9 cellular contexts compared by ENCODE assay signal in the genomic region with DNA sequence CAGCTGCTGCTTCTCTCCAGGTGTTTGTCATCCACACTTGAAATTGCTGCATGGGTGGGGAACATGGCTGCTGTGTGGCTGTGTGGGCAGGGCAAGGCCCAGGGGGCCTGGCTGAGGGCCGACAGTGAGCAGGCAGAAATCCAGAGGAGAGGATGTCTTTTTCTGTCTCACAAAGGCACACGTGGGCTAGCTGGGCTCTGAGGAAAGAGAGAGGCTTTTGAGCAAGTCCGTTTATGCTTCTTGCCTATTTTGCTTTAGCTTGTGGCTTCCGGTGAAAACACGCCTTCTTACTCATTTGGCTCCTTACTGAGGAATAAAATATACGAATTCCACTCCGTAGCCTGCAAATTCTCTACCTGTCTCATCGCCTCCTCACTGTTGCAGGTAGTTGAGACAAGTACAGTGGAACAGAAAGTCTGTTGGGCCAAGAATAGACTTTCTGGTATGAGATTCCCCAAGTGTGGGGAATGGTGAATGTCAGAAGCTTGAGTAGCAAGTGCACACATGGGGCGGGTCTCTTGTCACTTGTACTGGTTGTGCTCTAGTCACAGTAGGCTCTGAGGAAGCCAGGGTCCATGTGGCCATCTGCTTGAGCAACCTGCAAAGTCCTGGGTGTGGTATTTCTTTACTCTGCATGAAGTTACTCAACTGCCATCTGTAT. TPM values are rescaled to one million over a fixed set of nuclear protein-coding genes. Genes with fewer than 3 reads are reported as not detected.
DNase-seq lines count a peak whose midpoint lies in the region; ATAC-seq and TF ChIP-seq lines count a peak whose summit lies in the region.
"Had no signal": no experiment of that assay in that cellular context is flagged by ENCODE, and none has a peak within 500 bp of the region (broad histone marks: within the 10 kb centered on the region; RNA-seq: fewer than 3 reads in every experiment).

No MANE protein-coding gene starts in this region.

- no peak for TF ChIP-seq POLR2A in vagina (IDR thresholded peaks at IDR 0.05)

- peaks cover 40% of the 10 kb centered on the region for H3K4me1 ChIP-seq in vagina

- no peaks in the 10 kb centered on the region for H3K9me3 ChIP-seq in vagina

- peak overlapping the region; percentile 45 for H3K4me3 Mint-ChIP-seq in activated T-helper 17 cell treated with anti-CD3 and anti-CD28 coated beads, Interleukin-2, amount 50 U/mL, for 72 hours

- no peaks in the 10 kb centered on the region for H3K27me3 ChIP-seq in vagina

- H3K36me3 Mint-ChIP-seq in activated T-helper 17 cell treated with anti-CD3 and anti-CD28 coated beads, Interleukin-2, amount 50 U/mL, for 72 hours (ENCODE audit: low read depth): peaks cover 5% of the 10 kb centered on the region

- H3K4me3 ChIP-seq in vagina: no peak overlapping the region

- no peaks in the 10 kb centered on the region for H3K36me3 ChIP-seq in vagina

- DNase-seq in stimulated activated CD4-positive, alpha-beta T cell treated with anti-CD3 and anti-CD28 coated beads, Interleukin-2, amount 100 ng/mL, for 24 hours: peak; percentile 21 to 28
- DNase-seq in stimulated activated CD4-positive, alpha-beta T cell treated with anti-CD3 and anti-CD28 coated beads, Interleukin-4, amount 100 ng/mL, for 4 hours: no peak
- DNase-seq in left colon (peak in 1 of 2 donors; percentile 65), vagina (ENCODE audit: extremely low spot score in 2 of 2) (no peak), islet precursor cell (no peak), HK-2 (ENCODE audit: unreplicated experiment) (no peak), AG08395 (ENCODE audit: low spot score) (no peak)
- DNase-seq: DMS79 treated with DMSO at 0.1 percent for 48 hours had no signal

- intact Hi-C loops in left colon (cut with DNase I, micrococcal nuclease): loop anchor here in 1 of 2 donors (5.0 to 10.0 kb wide), 2 partner anchors 51 to 139 kb away; a partner anchor contains a TSS
- intact Hi-C loops in vagina (cut with DNase I): loop anchor here (5.0 to 10.0 kb wide), 2 partner anchors 51 to 139 kb away; a partner anchor contains a TSS

- peak; percentile 78 for ATAC-seq in activated T-helper 17 cell treated with anti-CD3 and anti-CD28 coated beads, Interleukin-2, amount 50 U/mL, for 72 hours (replicated peaks)
- peak; percentile 74 for ATAC-seq in left colon

- peak overlapping the region; percentile 40 for H3K27ac Mint-ChIP-seq in activated T-helper 17 cell treated with anti-CD3 and anti-CD28 coated beads, Interleukin-2, amount 50 U/mL, for 72 hours

- no peaks in the 10 kb centered on the region for H3K9me3 Mint-ChIP-seq in activated T-helper 17 cell treated with anti-CD3 and anti-CD28 coated beads, Interleukin-2, amount 50 U/mL, for 72 hours

- peaks cover 28% of the 10 kb centered on the region for H3K4me1 Mint-ChIP-seq in activated T-helper 17 cell treated with anti-CD3 and anti-CD28 coated beads, Interleukin-2, amount 50 U/mL, for 72 hours

- no peaks in the 10 kb centered on the region for H3K27me3 Mint-ChIP-seq in activated T-helper 17 cell treated with anti-CD3 and anti-CD28 coated beads, Interleukin-2, amount 50 U/mL, for 72 hours

- TF ChIP-seq CTCF in vagina (IDR thresholded peaks at IDR 0.05): no peak

- H3K27ac ChIP-seq in vagina: peak overlapping the region; percentile 39

RNA-seq across cellular contexts. Expression of a gene that starts 28.4 kb away (rescaled TPM):
- 10 to 100 TPM; 30.4 to 48.5 TPM for total RNA-seq in activated T-helper 17 cell treated with anti-CD3 and anti-CD28 coated beads, Interleukin-2, amount 50 U/mL, for 72 hours
- 10 to 100 TPM; 42.7 to 44.3 TPM for total RNA-seq in left colon
- 50.1 TPM for total RNA-seq in vagina

RNA-seq across cellular contexts. Expression of a gene that starts 42.9 kb away (rescaled TPM):
- total RNA-seq in activated T-helper 17 cell treated with anti-CD3 and anti-CD28 coated beads, Interleukin-2, amount 50 U/mL, for 72 hours: under 1 TPM; 0.21 to 0.28 TPM
- under 1 TPM; 0.34 to 0.55 TPM for total RNA-seq in left colon
- 0.74 TPM for total RNA-seq in vagina

RNA-seq across cellular contexts. Expression of a gene that starts 48.0 kb away (rescaled TPM):
- 10 to 100 TPM; 33.4 to 67.8 TPM for total RNA-seq in activated T-helper 17 cell treated with anti-CD3 and anti-CD28 coated beads, Interleukin-2, amount 50 U/mL, for 72 hours
- 100 to 1,000 TPM; 168 to 208 TPM for total RNA-seq in left colon
- total RNA-seq in vagina: 38.1 TPM

Comparison
In these comparisons a context has a peak if more than half of its experiments do, and no peak if none do; other contexts are left out.
1. DNase-seq: peak in stimulated activated CD4-positive, alpha-beta T cell treated with anti-CD3 and anti-CD28 coated beads, Interleukin-2, amount 100 ng/mL, for 24 hours (2 of 2); none in stimulated activated CD4-positive, alpha-beta T cell treated with anti-CD3 and anti-CD28 coated beads, Interleukin-4, amount 100 ng/mL, for 4 hours (0 of 2), vagina (0 of 2), islet precursor cell (single experiment), HK-2 (single experiment) and AG08395 (single experiment).